In genomic region chr11:27497284-27497866, GRCh38 we compare ENCODE assay signal across 8 cellular contexts. TPM values are rescaled to one million over a fixed set of nuclear protein-coding genes. Genes with fewer than 3 reads are reported as not detected.
A peak's percentile ranks its signal among the peaks of the same experiment; 100 is the strongest.
DNase-seq lines count a peak whose midpoint lies in the region; ATAC-seq and TF ChIP-seq lines count a peak whose summit lies in the region.

No MANE protein-coding gene starts in this region.

- DNase-seq in A673 (ENCODE audit: low spot score) = peak; percentile 84
- peak; percentile 17 for DNase-seq in NCI-H748 treated with DMSO at 0.1 percent for 48 hours (lab: John Stamatoyannopoulos, UW)
- DNase-seq in epithelial cell of proximal tubule (ENCODE audit: low read depth) = no peak
- DNase-seq in prostate gland (ENCODE audit: low spot score) = no peak
- no peak for DNase-seq in stimulated activated CD4-positive, alpha-beta T cell treated with anti-CD3 and anti-CD28 coated beads, Interleukin-15, amount 100 ng/mL, for 24 hours
- no peak for DNase-seq in AG08396 (ENCODE audit: low spot score)

- H3K27me3 ChIP-seq in A673 (replicated peaks; ENCODE audit: insufficient read depth, low read depth, low read length, poor library complexity) (no peaks in the 10 kb centered on the region), prostate gland (replicated peaks; ENCODE audit: insufficient read depth) (no peaks in the 10 kb centered on the region)

- TSS peak; percentile 1 for BruUV-seq in A673 (replicated peaks; lab: Mats Ljungman, UMichigan)

- no peak for TF ChIP-seq POLR2A in prostate gland (IDR thresholded peaks at IDR 0.05)

- POLR2A ChIA-PET in A673 (lab: Charles Lee; ENCODE audit: low non-redundant PET) = interaction anchor here (0.7 to 0.8 kb wide), 2 partner anchors 10 to 212 kb away, joined by 3 read pairs; no protein-coding TSS in a partner anchor

- peaks cover 15% of the 10 kb centered on the region for H3K4me1 ChIP-seq in A673 (ENCODE audit: insufficient read depth, low read length, poor library complexity, severe bottlenecking)
- no peaks in the 10 kb centered on the region for H3K4me1 ChIP-seq in prostate gland (replicated peaks)

- ATAC-seq in GM18502 (IDR thresholded peaks at IDR 0.05; ENCODE audit: poor library complexity, unreplicated experiment) (peak; percentile 79), HG02981 (IDR thresholded peaks at IDR 0.05; ENCODE audit: unreplicated experiment) (peak; percentile 67)

- intact Hi-C loops in A673 (cut with micrococcal nuclease; ENCODE audit: unreplicated experiment) (loop anchor here (5.0 kb wide), 1 partner anchor 1210 kb away; no protein-coding TSS in a partner anchor), prostate gland (cut with DNase I) (no loop called here)

- H3K9me3 ChIP-seq in A673 (ENCODE audit: low read depth, low read length, poor library complexity, severe bottlenecking) = no peaks in the 10 kb centered on the region
- H3K9me3 ChIP-seq in prostate gland = no peaks in the 10 kb centered on the region

- TF ChIP-seq CTCF in A673 (conservative IDR thresholded peaks at IDR 0.05; ENCODE audit: low read depth, low read length) = peak; percentile 95
- TF ChIP-seq CTCF in epithelial cell of proximal tubule (conservative IDR thresholded peaks at IDR 0.05; ENCODE audit: low read depth, low read length) = peak; percentile 52
- TF ChIP-seq CTCF in prostate gland (IDR thresholded peaks at IDR 0.05) = peak in 3 of 4 experiments; percentile 26 to 45 (median 39)

- H3K27ac ChIP-seq in A673 (ENCODE audit: low read depth, low read length, poor library complexity, severe bottlenecking) = no peak overlapping the region
- no peak overlapping the region for H3K27ac ChIP-seq in prostate gland

- CTCF ChIA-PET in A673 (lab: Charles Lee) = interaction anchor here (0.5 to 3.1 kb wide), 8 partner anchors 11 to 338 kb away, joined by 3 to 15 read pairs (median 6); partner anchors contain the start of gene LGR4

- H3K4me3 ChIP-seq in A673 (ENCODE audit: low read depth, low read length, poor library complexity, severe bottlenecking) (no peak overlapping the region), epithelial cell of proximal tubule (ENCODE audit: low read depth, low read length) (no peak overlapping the region), prostate gland (no peak overlapping the region)

- H3K36me3 ChIP-seq in A673 (ENCODE audit: insufficient read depth, low read length, poor library complexity, severe bottlenecking) = peaks cover 96% of the 10 kb centered on the region
- no peaks in the 10 kb centered on the region for H3K36me3 ChIP-seq in prostate gland

RNA-seq across cellular contexts. Expression of gene LIN7C, which starts 9.2 kb away (rescaled TPM):
- total RNA-seq in A673 (2021) (114 and 131 TPM in 2 replicates), epithelial cell of proximal tubule (23.5 and 35.0 TPM in 2 replicates), prostate gland (10 to 100 TPM; 30.0 to 48.7 TPM)

RNA-seq across cellular contexts. Expression of gene LGR4, which starts 24.8 kb away (rescaled TPM):
- total RNA-seq in A673 (2021) (24.7 and 27.9 TPM in 2 replicates), epithelial cell of proximal tubule (62.7 and 64.2 TPM in 2 replicates), prostate gland (10 to 100 TPM; 49.2 to 97.2 TPM)

Comparison
In these comparisons a context has a peak if more than half of its experiments do, and no peak if none do; other contexts are left out.
1. DNase-seq: peak in A673 (single experiment) and NCI-H748 treated with DMSO at 0.1 percent for 48 hours (single experiment); none in epithelial cell of proximal tubule (single experiment), prostate gland (single experiment), stimulated activated CD4-positive, alpha-beta T cell treated with anti-CD3 and anti-CD28 coated beads, Interleukin-15, amount 100 ng/mL, for 24 hours (single experiment) and AG08396 (single experiment).
2. CTCF ChIP-seq: peak in every context shown above with its lines; median percentile 95 in A673; 52 in epithelial cell of proximal tubule; 39 in prostate gland.